Comparison of ENCODE assay signal across 2 cellular contexts in genomic region chr13:59012731-59013130, GRCh38.
TF ChIP-seq lines count a peak whose summit lies in the region.

No MANE protein-coding gene starts in this region.

TF ChIP-seq in GM23338, 12 proteins besides CTCF, POLR2A, EP300 and RAD21:
- no peak for TF ChIP-seq STAT1 (IDR thresholded peaks at IDR 0.05; ENCODE audit: unreplicated experiment)

TF ChIP-seq in H1, 55 proteins besides CTCF, POLR2A, EP300 and RAD21:
- TF ChIP-seq CREB1 (IDR thresholded peaks at IDR 0.05) = no peak
- no peak for TF ChIP-seq BACH1 (IDR thresholded peaks at IDR 0.05; ENCODE audit: low read length)
- TF ChIP-seq SP2 (IDR thresholded peaks at IDR 0.05; ENCODE audit: low read length) = no peak
- no peak for TF ChIP-seq SUZ12 (IDR thresholded peaks at IDR 0.05; ENCODE audit: low read length)
- no peak for TF ChIP-seq CBX5 (IDR thresholded peaks at IDR 0.05; ENCODE audit: low read depth, low read length)
- TF ChIP-seq SIRT6 (IDR thresholded peaks at IDR 0.05; ENCODE audit: low read length) = no peak
- TF ChIP-seq JUND (IDR thresholded peaks at IDR 0.05; ENCODE audit: low read length) = no peak
- no peak for TF ChIP-seq ATF2 (IDR thresholded peaks at IDR 0.05; ENCODE audit: low read length)
- no peak for TF ChIP-seq TAF7 (optimal IDR thresholded peaks at IDR 0.05; ENCODE audit: borderline replicate concordance, low read depth, low read length)
- no peak for TF ChIP-seq HDAC2 (IDR thresholded peaks at IDR 0.05; ENCODE audit: borderline replicate concordance in 1 of 2, low read depth in 2 of 2, low read length in 2 of 2)
- no peak for TF ChIP-seq NRF1 (IDR thresholded peaks at IDR 0.05; ENCODE audit: low read depth, low read length)
- no peak for TF ChIP-seq KDM5A (IDR thresholded peaks at IDR 0.05; ENCODE audit: low read length)
- TF ChIP-seq CHD2 (IDR thresholded peaks at IDR 0.05; ENCODE audit: low read length) = no peak
- TF ChIP-seq CHD1 (IDR thresholded peaks at IDR 0.05; ENCODE audit: low read depth, low read length) = no peak
- TF ChIP-seq E2F6 (IDR thresholded peaks at IDR 0.05) = no peak
- TF ChIP-seq PHF8 (conservative IDR thresholded peaks at IDR 0.05; ENCODE audit: low read depth, low read length) = no peak
- TF ChIP-seq YY1 (IDR thresholded peaks at IDR 0.05; ENCODE audit: low read depth, low read length) = no peak
